In the genomic region with DNA sequence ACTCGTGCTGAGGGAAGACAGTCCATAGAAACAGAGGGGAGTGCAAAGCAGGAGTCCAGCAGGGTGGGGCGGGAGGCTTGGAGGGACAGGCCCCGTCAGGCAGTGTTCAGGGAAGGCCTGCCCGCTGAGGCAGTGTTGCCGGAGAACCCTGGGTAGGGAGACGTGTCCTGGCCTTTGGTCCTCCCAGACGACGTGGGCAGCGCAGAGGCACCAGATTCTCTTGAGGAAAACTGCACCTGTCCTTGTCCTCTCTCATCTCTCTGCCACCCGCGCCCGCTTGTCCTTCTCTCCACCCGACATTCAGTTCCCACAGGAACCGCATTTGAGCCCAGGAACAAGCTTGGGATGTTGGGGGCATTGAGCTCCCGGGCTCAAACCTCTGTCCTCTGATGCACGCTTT, we compare ENCODE assay signal across 4 cellular contexts. TPM values are rescaled to one million over a fixed set of nuclear protein-coding genes. Genes with fewer than 3 reads are reported as not detected.
"Had no signal": no experiment of that assay in that cellular context is flagged by ENCODE, and none has a peak within 500 bp of the region (broad histone marks: within the 10 kb centered on the region; RNA-seq: fewer than 3 reads in every experiment).

No MANE protein-coding gene starts in this region.

RNA-seq across cellular contexts. Expression of gene SPDYE16, which starts 47.4 kb away (rescaled TPM):
- total RNA-seq: stomach, transverse colon, urinary bladder, vagina had no signal
